ENCODE assay signal across 10 cellular contexts in genomic region chr11:26522912-26523610, GRCh38. TPM values are rescaled to one million over a fixed set of nuclear protein-coding genes. Genes with fewer than 3 reads are reported as not detected.
A peak's percentile ranks its signal among the peaks of the same experiment; 100 is the strongest.
DNase-seq lines count a peak whose midpoint lies in the region; ATAC-seq and TF ChIP-seq lines count a peak whose summit lies in the region.
"Had no signal": no experiment of that assay in that cellular context is flagged by ENCODE, and none has a peak within 500 bp of the region (broad histone marks: within the 10 kb centered on the region; RNA-seq: fewer than 3 reads in every experiment).

No MANE protein-coding gene starts in this region.

- H3K9me3 ChIP-seq in left lung: no peaks in the 10 kb centered on the region
- H3K9me3 ChIP-seq in CD4-positive, alpha-beta T cell (ENCODE audit: control insufficient read depth, low read length): no peaks in the 10 kb centered on the region

- no peak overlapping the region for H3K4me3 Mint-ChIP-seq in CD14-positive monocyte
- no peak overlapping the region for H3K4me3 Mint-ChIP-seq in CD4-positive, alpha-beta T cell
- H3K4me3 Mint-ChIP-seq: activated naive CD8-positive, alpha-beta T cell treated with anti-CD3 and anti-CD28 coated beads, Interleukin-2, amount 10 ng/mL, durations not matched to agents 7 days and 5 days; stimulated activated naive CD8-positive, alpha-beta T cell treated with anti-CD3 and anti-CD28 coated beads, Interleukin-15, Interleukin-2, amounts not matched to agents 100 ng/mL and 50 ng/mL, for 24 hours had no signal

- POLR2A ChIA-PET in CD4-positive, alpha-beta T cell (lab: Charles Lee): no interaction called here

- no peaks in the 10 kb centered on the region for H3K27me3 Mint-ChIP-seq in CD14-positive monocyte (ENCODE audit: low read depth in 3 of 3)
- no peaks in the 10 kb centered on the region for H3K27me3 Mint-ChIP-seq in CD4-positive, alpha-beta T cell
- H3K27me3 Mint-ChIP-seq: activated naive CD8-positive, alpha-beta T cell treated with anti-CD3 and anti-CD28 coated beads, Interleukin-2, amount 10 ng/mL, durations not matched to agents 7 days and 5 days; stimulated activated naive CD8-positive, alpha-beta T cell treated with anti-CD3 and anti-CD28 coated beads, Interleukin-15, Interleukin-2, amounts not matched to agents 100 ng/mL and 50 ng/mL, for 24 hours had no signal

- intact Hi-C loops in left lung (cut with DNase I) (no loop called here), CD14-positive monocyte (cut with micrococcal nuclease) (no loop called here)
- intact Hi-C loops in CD4-positive, alpha-beta T cell (cut with DNase I, micrococcal nuclease): no loop called here

- H3K36me3 ChIP-seq in GM06990 (ENCODE audit: control insufficient read depth, insufficient read depth, low read length) (no peaks in the 10 kb centered on the region), left lung (no peaks in the 10 kb centered on the region)

- DNase-seq in GM06990 (ENCODE audit: extremely low read depth, insufficient read length): no peak
- peak; percentile 10 for DNase-seq in Jurkat, Clone E6-1 (ENCODE audit: low read depth, low spot score)
- DNase-seq in left lung: no peak
- DNase-seq in activated CD4-positive, alpha-beta T cell treated with anti-CD3 and anti-CD28 coated beads for 1 hour: no peak
- no peak for DNase-seq in CD14-positive monocyte (ENCODE audit: low spot score)
- DNase-seq in CD4-positive, alpha-beta T cell: no peak
- no peak for DNase-seq in HuH-7 (ENCODE audit: low spot score)
- DNase-seq: activated naive CD8-positive, alpha-beta T cell treated with anti-CD3 and anti-CD28 coated beads, Interleukin-2, amount 10 ng/mL, durations not matched to agents 7 days and 5 days had no signal

- H3K9me3 Mint-ChIP-seq in CD14-positive monocyte: no peaks in the 10 kb centered on the region
- no peaks in the 10 kb centered on the region for H3K9me3 Mint-ChIP-seq in CD4-positive, alpha-beta T cell
- H3K9me3 Mint-ChIP-seq: activated naive CD8-positive, alpha-beta T cell treated with anti-CD3 and anti-CD28 coated beads, Interleukin-2, amount 10 ng/mL, durations not matched to agents 7 days and 5 days had no signal

- H3K4me1 Mint-ChIP-seq in CD14-positive monocyte: no peaks in the 10 kb centered on the region
- H3K4me1 Mint-ChIP-seq in CD4-positive, alpha-beta T cell (ENCODE audit: low read depth): no peaks in the 10 kb centered on the region
- H3K4me1 Mint-ChIP-seq: activated naive CD8-positive, alpha-beta T cell treated with anti-CD3 and anti-CD28 coated beads, Interleukin-2, amount 10 ng/mL, durations not matched to agents 7 days and 5 days had no signal

- H3K4me3 ChIP-seq in GM06990 (replicated peaks; ENCODE audit: low read depth, low read length) (no peak overlapping the region), left lung (no peak overlapping the region)
- H3K4me3 ChIP-seq in Jurkat, Clone E6-1 (ENCODE audit: low read length): no peak overlapping the region

- H3K27ac ChIP-seq in VCaP: no peak overlapping the region
- no peak overlapping the region for H3K27ac ChIP-seq in left lung
- no peak overlapping the region for H3K27ac ChIP-seq in CD4-positive, alpha-beta T cell (ENCODE audit: low read depth, low read length)

- TF ChIP-seq CTCF in GM06990 (IDR thresholded peaks at IDR 0.05; ENCODE audit: insufficient read depth, low read length, poor library complexity, severe bottlenecking): peak; percentile 57
- TF ChIP-seq CTCF in VCaP (conservative IDR thresholded peaks at IDR 0.05): peak; percentile 36
- peak; percentile 16 to 25 for TF ChIP-seq CTCF in left lung (IDR thresholded peaks at IDR 0.05)
- no peak for TF ChIP-seq CTCF in CD14-positive monocyte (IDR thresholded peaks at IDR 0.05)
- no peak for TF ChIP-seq CTCF in CD4-positive, alpha-beta T cell (IDR thresholded peaks at IDR 0.05)

- no peaks in the 10 kb centered on the region for H3K36me3 Mint-ChIP-seq in CD14-positive monocyte
- no peaks in the 10 kb centered on the region for H3K36me3 Mint-ChIP-seq in CD4-positive, alpha-beta T cell (ENCODE audit: low read depth)
- H3K36me3 Mint-ChIP-seq: activated naive CD8-positive, alpha-beta T cell treated with anti-CD3 and anti-CD28 coated beads, Interleukin-2, amount 10 ng/mL, durations not matched to agents 7 days and 5 days had no signal

- no peaks in the 10 kb centered on the region for H3K4me1 ChIP-seq in left lung

- no peak overlapping the region for H3K27ac Mint-ChIP-seq in CD14-positive monocyte
- H3K27ac Mint-ChIP-seq in CD4-positive, alpha-beta T cell: no peak overlapping the region
- H3K27ac Mint-ChIP-seq: activated naive CD8-positive, alpha-beta T cell treated with anti-CD3 and anti-CD28 coated beads, Interleukin-2, amount 10 ng/mL, durations not matched to agents 7 days and 5 days; stimulated activated naive CD8-positive, alpha-beta T cell treated with anti-CD3 and anti-CD28 coated beads, Interleukin-15, Interleukin-2, amounts not matched to agents 100 ng/mL and 50 ng/mL, for 24 hours had no signal

- no peaks in the 10 kb centered on the region for H3K27me3 ChIP-seq in GM06990 (replicated peaks; ENCODE audit: control insufficient read depth, insufficient read depth, low read length)
- no peaks in the 10 kb centered on the region for H3K27me3 ChIP-seq in left lung
- H3K27me3 ChIP-seq in CD4-positive, alpha-beta T cell (ENCODE audit: control insufficient read depth, insufficient read depth, low read length): no peaks in the 10 kb centered on the region

- CTCF ChIA-PET in CD4-positive, alpha-beta T cell (lab: Charles Lee): no interaction called here

- no peak for ATAC-seq in left lung
- no peak for ATAC-seq in CD4-positive, alpha-beta T cell (ENCODE audit: poor library complexity)

RNA-seq across cellular contexts. Expression of gene MUC15, which starts 49.0 kb away (rescaled TPM):
- not detected for polyA plus RNA-seq in Jurkat, Clone E6-1 (2012; ENCODE audit: insufficient read depth, insufficient read length)
- 1 to 10 TPM; 6.4 to 7.1 TPM for total RNA-seq in left lung
- not detected for polyA plus RNA-seq in CD14-positive monocyte
- not detected for total RNA-seq in CD4-positive, alpha-beta T cell
- total RNA-seq: activated naive CD8-positive, alpha-beta T cell treated with anti-CD3 and anti-CD28 coated beads, Interleukin-2, amount 10 ng/mL, durations not matched to agents 7 days and 5 days had no signal

Comparison
In these comparisons a context has a peak if more than half of its experiments do, and no peak if none do; other contexts are left out.
1. CTCF ChIP-seq: peak in GM06990 (single experiment), VCaP (single experiment) and left lung (2 of 2); none in CD14-positive monocyte (single experiment) and CD4-positive, alpha-beta T cell (single experiment).
2. RNA of gene MUC15, which starts 49.0 kb away (total RNA-seq): 6.4 to 7.1 TPM in left lung; not detected in CD4-positive, alpha-beta T cell; every median in the first group is over 4 times any median in the second.